In the genomic region with DNA sequence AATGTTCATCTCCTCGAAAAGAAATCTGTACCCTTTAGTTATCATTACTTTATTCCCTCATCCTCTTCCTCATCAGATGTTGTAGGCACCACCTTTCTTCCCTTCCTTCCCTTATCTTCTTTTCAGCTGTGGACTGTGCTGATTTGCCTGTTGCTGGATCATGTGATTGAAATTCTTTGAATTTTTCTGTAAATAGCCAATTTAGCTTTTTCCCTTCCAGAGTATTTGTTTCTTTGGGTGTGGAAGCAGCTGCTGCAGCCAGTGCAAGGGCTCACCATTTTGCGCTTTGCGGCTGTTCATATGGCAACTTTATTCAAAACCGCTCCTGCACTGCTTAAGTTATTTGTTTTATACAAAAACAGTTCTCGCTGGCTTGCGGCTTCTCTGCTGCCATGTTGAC, we compare ENCODE assay signal across 17 cellular contexts.
DNase-seq lines count a peak whose midpoint lies in the region; ATAC-seq and TF ChIP-seq lines count a peak whose summit lies in the region.
"Had no signal": no experiment of that assay in that cellular context is flagged by ENCODE, and none has a peak within 500 bp of the region (broad histone marks: within the 10 kb centered on the region; RNA-seq: fewer than 3 reads in every experiment).

No MANE protein-coding gene starts in this region.

- H3K36me3 Mint-ChIP-seq in WTC11, result no peaks in the 10 kb centered on the region

- CTCF ChIA-PET in WTC11 (lab: Charles Lee), result interaction anchor here (1.0 kb wide), 1 partner anchor 50 kb away, joined by 4 read pairs; no protein-coding TSS in a partner anchor

- peak overlapping the region; percentile 58 for H3K4me2 ChIP-seq in BLaER1
- H3K4me2 ChIP-seq in mesendoderm (ENCODE audit: low read length), result no peak overlapping the region

- DNase-seq in H4 (ENCODE audit: low spot score) (peak; percentile 22), WTC11 (ENCODE audit: low spot score) (no peak), mesendoderm (peak; percentile 76), HAP-1 (ENCODE audit: low spot score in 2 of 2) (no peak)
- DNase-seq in effector memory CD4-positive, alpha-beta T cell, result no peak
- no peak for DNase-seq in stimulated activated CD4-positive, alpha-beta T cell treated with anti-CD3 and anti-CD28 coated beads, Interleukin-15, amount 100 ng/mL, for 24 hours
- DNase-seq: C1 segment of cervical spinal cord, DMS79, H9, NCI-H1105, NCI-H1694, NCI-H2171, NCI-H774 had no signal

- H3K79me2 ChIP-seq in mesendoderm (ENCODE audit: control insufficient read depth, insufficient read depth, low read length), result no peaks in the 10 kb centered on the region

- in situ Hi-C loops in HAP-1 (cut with MboI; ENCODE audit: low sequenced_read_pairs), result no loop called here

- H2AK5ac ChIP-seq in mesendoderm (ENCODE audit: low read length), result no peak overlapping the region

- H3K9me3 Mint-ChIP-seq in WTC11, result peaks cover 7% of the 10 kb centered on the region; the same call in 1 of the 2 replicates

- TF ChIP-seq CTCF in WTC11 (IDR thresholded peaks at IDR 0.05), result no peak

- WGBS in mesendoderm (ENCODE audit: extremely low coverage, insufficient coverage, low lambda C conversion rate), result no CpG with 5 or more reads among the region's 6 CpGs

- H4K20me1 ChIP-seq in BLaER1, result peaks cover 94% of the 10 kb centered on the region

- H3K23ac ChIP-seq in mesendoderm (ENCODE audit: low read length), result no peak overlapping the region

- H3K4me3 Mint-ChIP-seq in WTC11, result no peak overlapping the region
- H3K4me3 Mint-ChIP-seq: H9; T-helper 1 cell treated with Interleukin-12 subunit alpha and Interleukin-12 subunit beta and Interleukin-4 antibody, amounts not matched to agents 30 μg/mL and 1 μg/mL, for 36 hours had no signal

- H3K27me3 Mint-ChIP-seq in WTC11 (ENCODE audit: low read depth), result no peaks in the 10 kb centered on the region

- H3K9ac ChIP-seq in BLaER1 (no peak overlapping the region), mesendoderm (ENCODE audit: low read length) (no peak overlapping the region)

- no peak overlapping the region for H2BK120ac ChIP-seq in mesendoderm (ENCODE audit: low read depth, low read length)

- no peak overlapping the region for H3K56ac ChIP-seq in mesendoderm (ENCODE audit: low read length)

- no peak overlapping the region for H4K5ac ChIP-seq in mesendoderm (ENCODE audit: low read length)

- POLR2A ChIA-PET in WTC11 (lab: Charles Lee), result no interaction called here

- peaks cover 90% of the 10 kb centered on the region for H3K4me1 ChIP-seq in BLaER1
- H3K4me1 ChIP-seq in mesendoderm (ENCODE audit: control insufficient read depth, low read depth, low read length), result peaks cover 5% of the 10 kb centered on the region
- peaks cover 3% of the 10 kb centered on the region for H3K4me1 ChIP-seq in HAP-1
- H3K4me1 ChIP-seq in effector memory CD4-positive, alpha-beta T cell (ENCODE audit: control insufficient read depth, insufficient read depth, low read length, poor library complexity, severe bottlenecking), result no peaks in the 10 kb centered on the region

- H3K27me3 ChIP-seq in BLaER1, result no peaks in the 10 kb centered on the region
- no peaks in the 10 kb centered on the region for H3K27me3 ChIP-seq in mesendoderm (ENCODE audit: insufficient read depth, low read length, poor library complexity)
- no peaks in the 10 kb centered on the region for H3K27me3 ChIP-seq in HAP-1 (ENCODE audit: low read depth)
- no peaks in the 10 kb centered on the region for H3K27me3 ChIP-seq in effector memory CD4-positive, alpha-beta T cell (replicated peaks; ENCODE audit: control insufficient read depth, insufficient read depth, low read length, poor library complexity, severe bottlenecking)

- H3K4ac ChIP-seq in mesendoderm (ENCODE audit: low read depth, low read length), result no peak overlapping the region

- H3K27ac Mint-ChIP-seq in WTC11, result peak overlapping the region; percentile 93
- H3K27ac Mint-ChIP-seq: T-helper 1 cell treated with Interleukin-12 subunit alpha and Interleukin-12 subunit beta and Interleukin-4 antibody, amounts not matched to agents 30 μg/mL and 1 μg/mL, for 36 hours had no signal

- H3K18ac ChIP-seq in mesendoderm (ENCODE audit: low read length), result peak overlapping the region; percentile 71

- H3K4me3 ChIP-seq in BLaER1 (no peak overlapping the region), mesendoderm (ENCODE audit: low read length) (no peak overlapping the region), HAP-1 (no peak overlapping the region)
- H3K4me3 ChIP-seq in effector memory CD4-positive, alpha-beta T cell (ENCODE audit: insufficient read depth, low read depth, low read length, poor library complexity, severe bottlenecking), result no peak overlapping the region
- H3K4me3 ChIP-seq: K562 had no signal

- no peak overlapping the region for H2BK5ac ChIP-seq in mesendoderm (ENCODE audit: low read length)

- H4K8ac ChIP-seq in mesendoderm (ENCODE audit: low read depth, low read length), result no peak overlapping the region

- H3K36me3 ChIP-seq in BLaER1, result 0 out of 2 replicates have a peak, but pooled peaks cover 3% of the 10 kb centered on the region
- no peaks in the 10 kb centered on the region for H3K36me3 ChIP-seq in mesendoderm (ENCODE audit: control insufficient read depth, insufficient read depth, low read length)
- H3K36me3 ChIP-seq in HAP-1 (replicated peaks), result no peaks in the 10 kb centered on the region
- no peaks in the 10 kb centered on the region for H3K36me3 ChIP-seq in effector memory CD4-positive, alpha-beta T cell (ENCODE audit: control insufficient read depth, insufficient read depth, low read length)

- no peak overlapping the region for H2BK15ac ChIP-seq in mesendoderm (replicated peaks; ENCODE audit: low read depth)

- H3K27ac ChIP-seq in BLaER1, result peak overlapping the region; percentile 27; the same call in 1 of the 2 replicates
- H3K27ac ChIP-seq in mesendoderm (ENCODE audit: low read depth, low read length), result peak overlapping the region; percentile 14
- no peak overlapping the region for H3K27ac ChIP-seq in effector memory CD4-positive, alpha-beta T cell (ENCODE audit: insufficient read depth, low read length, poor library complexity, severe bottlenecking)

- H3K79me1 ChIP-seq in mesendoderm (ENCODE audit: low read length), result peaks cover 4% of the 10 kb centered on the region

- peaks cover 12% of the 10 kb centered on the region; the same call in 1 of the 2 replicates for H3K9me3 ChIP-seq in BLaER1
- H3K9me3 ChIP-seq in HAP-1, result no peaks in the 10 kb centered on the region
- no peaks in the 10 kb centered on the region for H3K9me3 ChIP-seq in effector memory CD4-positive, alpha-beta T cell (ENCODE audit: control insufficient read depth, low read length)

- ATAC-seq in WTC11 (peak; percentile 58), HG03520 (IDR thresholded peaks at IDR 0.05; ENCODE audit: unreplicated experiment) (no peak)
- ATAC-seq: K562 had no signal

- H3K4me1 Mint-ChIP-seq in WTC11, result peaks cover 27% of the 10 kb centered on the region

TF ChIP-seq in WTC11, 78 proteins besides CTCF, POLR2A, EP300 and RAD21:
- TF ChIP-seq ZNF232 (CRISPR knock-in tag; IDR thresholded peaks at IDR 0.05), result no peak
- TF ChIP-seq, protein P1, sequence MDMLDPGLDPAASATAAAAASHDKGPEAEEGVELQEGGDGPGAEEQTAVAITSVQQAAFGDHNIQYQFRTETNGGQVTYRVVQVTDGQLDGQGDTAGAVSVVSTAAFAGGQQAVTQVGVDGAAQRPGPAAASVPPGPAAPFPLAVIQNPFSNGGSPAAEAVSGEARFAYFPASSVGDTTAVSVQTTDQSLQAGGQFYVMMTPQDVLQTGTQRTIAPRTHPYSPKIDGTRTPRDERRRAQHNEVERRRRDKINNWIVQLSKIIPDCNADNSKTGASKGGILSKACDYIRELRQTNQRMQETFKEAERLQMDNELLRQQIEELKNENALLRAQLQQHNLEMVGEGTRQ (CRISPR knock-in tag; IDR thresholded peaks at IDR 0.05), result 0 out of 2 replicates have a peak, but pooled peaks have one; percentile 37

Comparison
In these comparisons a context has a peak if more than half of its experiments do, and no peak if none do; other contexts are left out.
1. DNase-seq: peak in H4 (single experiment) and mesendoderm (single experiment); none in WTC11 (single experiment), HAP-1 (0 of 2), effector memory CD4-positive, alpha-beta T cell (0 of 3) and stimulated activated CD4-positive, alpha-beta T cell treated with anti-CD3 and anti-CD28 coated beads, Interleukin-15, amount 100 ng/mL, for 24 hours (single experiment).